ENCODE assay signal across 27 cellular contexts in genomic region chr7:25296086-25296485, GRCh38.
"Had no signal": no experiment of that assay in that cellular context is flagged by ENCODE, and none has a peak within 500 bp of the region (broad histone marks: within the 10 kb centered on the region; RNA-seq: fewer than 3 reads in every experiment).

No MANE protein-coding gene starts in this region.

- H3K4me1 ChIP-seq: esophagus squamous epithelium, gastrocnemius medialis, heart right ventricle, left ventricle myocardium inferior, lower lobe of right lung had no signal

- FAIRE-seq: colon, endothelial cell of umbilical vein, kidney had no signal

- ATAC-seq: gastrocnemius medialis; heart right ventricle; left colon; left lobe of liver; lower lobe of right lung; mucosa of descending colon; naive thymus-derived CD8-positive, alpha-beta T cell had no signal

- DNase-seq: dermis blood vessel endothelial cell; dorsolateral prefrontal cortex; effector CD4-positive, alpha-beta T cell; effector memory CD4-positive, alpha-beta T cell; esophagus squamous epithelium; foreskin fibroblast; foreskin melanocyte; gastrocnemius medialis; glutamatergic neuron; head of caudate nucleus; heart right ventricle; hippocampal formation; immature natural killer cell; islet precursor cell; kidney; kidney glomerular epithelial cell; left colon; left ventricle myocardium inferior; lower lobe of right lung; mesenchymal stem cell; mucosa of descending colon; naive B cell; naive thymus-derived CD8-positive, alpha-beta T cell had no signal

- H3K9me3 ChIP-seq: esophagus squamous epithelium, gastrocnemius medialis, heart right ventricle, left ventricle myocardium inferior, lower lobe of right lung, mucosa of descending colon had no signal

- H3K36me3 ChIP-seq: esophagus squamous epithelium, gastrocnemius medialis, heart right ventricle, left ventricle myocardium inferior, lower lobe of right lung had no signal

- H3K4me3 ChIP-seq: coronary artery, dorsolateral prefrontal cortex, esophagus squamous epithelium, gastrocnemius medialis, heart right ventricle, left ventricle myocardium inferior, lower lobe of right lung, mucosa of descending colon had no signal

- H3K27ac ChIP-seq: coronary artery, esophagus squamous epithelium, gastrocnemius medialis, heart right ventricle, left ventricle myocardium inferior, lower lobe of right lung had no signal

- H3K27me3 ChIP-seq: dorsolateral prefrontal cortex, esophagus squamous epithelium, gastrocnemius medialis, heart right ventricle had no signal
